9 cellular contexts compared by ENCODE assay signal in genomic region chrX:74422029-74422352, GRCh38. TPM values are rescaled to one million over a fixed set of nuclear protein-coding genes. Genes with fewer than 3 reads are reported as not detected.
DNase-seq lines count a peak whose midpoint lies in the region; ATAC-seq and TF ChIP-seq lines count a peak whose summit lies in the region.
"Had no signal": no experiment of that assay in that cellular context is flagged by ENCODE, and none has a peak within 500 bp of the region (broad histone marks: within the 10 kb centered on the region; RNA-seq: fewer than 3 reads in every experiment).

No MANE protein-coding gene starts in this region.

- DNase-seq in activated T-cell treated with anti-CD3 and anti-CD28 coated beads, Interleukin-2, amount 50 U/mL, for 4 hours, result no peak
- DNase-seq in activated T-cell treated with anti-CD3 and anti-CD28 coated beads for 4 hours (no peak), colonic mucosa (no peak), mesendoderm (no peak), transverse colon (no peak), NCI-H510A (lab: John Stamatoyannopoulos, UW) (no peak), medulla oblongata (ENCODE audit: extremely low spot score) (no peak), NCI-H1436 treated with DMSO at 0.1 percent for 48 hours (lab: John Stamatoyannopoulos, UW) (no peak)

- no peaks in the 10 kb centered on the region for H3K79me1 ChIP-seq in mesendoderm (ENCODE audit: low read length)

- H2BK5ac ChIP-seq in mesendoderm (ENCODE audit: low read length), result no peak overlapping the region

- peak overlapping the region; percentile 60 for H3K56ac ChIP-seq in mesendoderm (ENCODE audit: low read length)

- no peak overlapping the region for H3K18ac ChIP-seq in mesendoderm (ENCODE audit: low read length)

- H3K9ac ChIP-seq in colonic mucosa (ENCODE audit: low read depth in 2 of 2, low read length in 2 of 2) (no peak overlapping the region), mesendoderm (ENCODE audit: low read length) (peak overlapping the region; percentile 38)

- no CpG with 5 or more reads among the region's 17 CpGs for WGBS in mesendoderm (ENCODE audit: extremely low coverage, insufficient coverage, low lambda C conversion rate)
- 58% methylated on average over 17 of the region's 17 CpGs; no CpG with 5 or more reads in 1 of the 2 donors for WGBS in transverse colon (ENCODE audit: low coverage in 1 of 2), 2 donors

- no peak for TF ChIP-seq POLR2A in transverse colon (IDR thresholded peaks at IDR 0.05)

- intact Hi-C loops in colonic mucosa (cut with DNase I), result no loop called here
- intact Hi-C loops in transverse colon (cut with DNase I; ENCODE audit: low total_unique reads), result no loop called here

- no peak overlapping the region for H4K5ac ChIP-seq in mesendoderm (ENCODE audit: low read length)

- no peak overlapping the region for H2BK15ac ChIP-seq in mesendoderm (replicated peaks; ENCODE audit: low read depth)

- H3K23ac ChIP-seq in mesendoderm (ENCODE audit: low read length), result no peak overlapping the region

- in situ Hi-C loops in transverse colon (cut with MboI; ENCODE audit: low pct_ligation_motif_present in 1 of 4, low pct_unique_long_range_greater_than_20kb in 1 of 4, low sequenced_read_pairs in 3 of 4), result no loop called here

- H2BK120ac ChIP-seq in mesendoderm (ENCODE audit: low read depth, low read length), result no peak overlapping the region

- no peaks in the 10 kb centered on the region for H3K4me1 ChIP-seq in colonic mucosa
- no peaks in the 10 kb centered on the region for H3K4me1 ChIP-seq in mesendoderm (ENCODE audit: control insufficient read depth, low read depth, low read length)
- peaks cover 0 to 5% (median 5%) of the 10 kb centered on the region in 4 donors for H3K4me1 ChIP-seq in transverse colon
- H3K4me1 ChIP-seq: Caco-2 had no signal

- H3K9me3 ChIP-seq in colonic mucosa (no peaks in the 10 kb centered on the region), transverse colon (no peaks in the 10 kb centered on the region)
- H3K9me3 ChIP-seq: Caco-2 had no signal

- H3K4me3 ChIP-seq in colonic mucosa, result peak overlapping the region; percentile 36
- H3K4me3 ChIP-seq in mesendoderm (ENCODE audit: low read length), result peak overlapping the region; percentile 16
- H3K4me3 ChIP-seq in transverse colon, result peak overlapping the region; percentile 24 to 56 (median 37)

- no peaks in the 10 kb centered on the region for H3K9me3 Mint-ChIP-seq in activated T-cell treated with anti-CD3 and anti-CD28 coated beads, Interleukin-2, amount 50 U/mL, for 4 hours

- no peak overlapping the region for H3K4ac ChIP-seq in mesendoderm (ENCODE audit: low read depth, low read length)

- H3K4me2 ChIP-seq in mesendoderm (ENCODE audit: low read length), result peak overlapping the region; percentile 42

- peaks cover 12% of the 10 kb centered on the region for H3K27me3 ChIP-seq in colonic mucosa
- H3K27me3 ChIP-seq in mesendoderm (ENCODE audit: insufficient read depth, low read length, poor library complexity), result no peaks in the 10 kb centered on the region
- H3K27me3 ChIP-seq in transverse colon, result peaks cover 10% of the 10 kb centered on the region

- peak overlapping the region; percentile 62 for H3K4me3 Mint-ChIP-seq in activated T-cell treated with anti-CD3 and anti-CD28 coated beads, Interleukin-2, amount 50 U/mL, for 4 hours

- H3K27ac ChIP-seq in colonic mucosa (no peak overlapping the region), mesendoderm (ENCODE audit: low read depth, low read length) (no peak overlapping the region), transverse colon (peak overlapping the region; percentile 75 to 92 (median 87))

- peaks cover 29% of the 10 kb centered on the region for H3K27me3 Mint-ChIP-seq in activated T-cell treated with anti-CD3 and anti-CD28 coated beads, Interleukin-2, amount 50 U/mL, for 4 hours (ENCODE audit: low read depth)

- peak in 1 of 2 donors; percentile 4 for ATAC-seq in activated T-cell treated with anti-CD3 and anti-CD28 coated beads, Interleukin-2, amount 50 U/mL, for 4 hours

- H2AK5ac ChIP-seq in mesendoderm (ENCODE audit: low read length), result no peak overlapping the region

- no peaks in the 10 kb centered on the region for H3K36me3 Mint-ChIP-seq in activated T-cell treated with anti-CD3 and anti-CD28 coated beads, Interleukin-2, amount 50 U/mL, for 4 hours (ENCODE audit: insufficient read depth)

- no peaks in the 10 kb centered on the region for H3K79me2 ChIP-seq in mesendoderm (ENCODE audit: control insufficient read depth, insufficient read depth, low read length)

- no peak overlapping the region for H4K8ac ChIP-seq in mesendoderm (ENCODE audit: low read depth, low read length)

- TF ChIP-seq CTCF in colonic mucosa (IDR thresholded peaks at IDR 0.05) (no peak), transverse colon (IDR thresholded peaks at IDR 0.05) (no peak)

- H3K36me3 ChIP-seq in colonic mucosa (no peaks in the 10 kb centered on the region), mesendoderm (ENCODE audit: control insufficient read depth, insufficient read depth, low read length) (no peaks in the 10 kb centered on the region), transverse colon (no peaks in the 10 kb centered on the region)

- no peak for TF ChIP-seq EP300 in transverse colon (IDR thresholded peaks at IDR 0.05; ENCODE audit: low read depth)

- peaks cover 6% of the 10 kb centered on the region for H3K4me1 Mint-ChIP-seq in activated T-cell treated with anti-CD3 and anti-CD28 coated beads, Interleukin-2, amount 50 U/mL, for 4 hours (ENCODE audit: low read depth)

RNA-seq across cellular contexts. Expression of gene SLC16A2, which starts 0.7 kb away (rescaled TPM):
- total RNA-seq in activated T-cell treated with anti-CD3 and anti-CD28 coated beads, Interleukin-2, amount 50 U/mL, for 4 hours, result under 1 TPM; 0.33 to 0.63 (median 0.42) TPM
- total RNA-seq in colonic mucosa (1 to 10 TPM; 1.3 to 2.9 TPM), transverse colon (10 to 100 TPM in 1 of 4 donors, 1 to 10 TPM in 3; 1.7 to 16.8 (median 5.5) TPM)
- 11.1 TPM for polyA plus RNA-seq in mesendoderm (2013, experiment 1 of 2)
- 11.2 TPM for polyA plus RNA-seq in mesendoderm (2013, experiment 2 of 2)

Comparison
In these comparisons a context has a peak if more than half of its experiments do, and no peak if none do; other contexts are left out.
1. H3K27ac ChIP-seq: peak in transverse colon (4 of 4); none in colonic mucosa (single experiment) and mesendoderm (single experiment).
2. Peak in every context shown above with its lines, with median percentiles within 50 percentile points of each other: H3K4me3 ChIP-seq.